11 cellular contexts compared by ENCODE assay signal in genomic region chr3:130090681-130091080, GRCh38. TPM values are rescaled to one million over a fixed set of nuclear protein-coding genes. Genes with fewer than 3 reads are reported as not detected.
A peak's percentile ranks its signal among the peaks of the same experiment; 100 is the strongest.
DNase-seq lines count a peak whose midpoint lies in the region; TF ChIP-seq lines count a peak whose summit lies in the region.
"Not testable (repeated sequence)": the region's sequence is repeated elsewhere in the genome, so short reads cannot be mapped to it uniquely, and the experiment has no call there.
"Had no signal": no experiment of that assay in that cellular context is flagged by ENCODE, and none has a peak within 500 bp of the region (broad histone marks: within the 10 kb centered on the region; RNA-seq: fewer than 3 reads in every experiment).

No MANE protein-coding gene starts in this region.

- not testable (repeated sequence) for H2AFZ ChIP-seq in GM23248; Karpas-422 (ENCODE audit: low read length)

- H3K36me3 ChIP-seq in GM23248 (ENCODE audit: low read depth); Karpas-422 (ENCODE audit: insufficient read depth, low read length); WERI-Rb-1: not testable (repeated sequence)

- H3K9me2 ChIP-seq in GM23248 (ENCODE audit: insufficient read depth); Karpas-422 (replicated peaks; ENCODE audit: insufficient read depth, low read length): not testable (repeated sequence)

- H3F3A ChIP-seq in GM23248 (ENCODE audit: insufficient read depth) = not testable (repeated sequence)

- not testable (repeated sequence) for H3K79me2 ChIP-seq in GM23248 (ENCODE audit: insufficient read depth); Karpas-422 (ENCODE audit: low read length)

- in situ Hi-C loops in GM23248 (cut with MboI) = loop anchor here (5.0 to 25.0 kb wide), 2 partner anchors 143 to 453 kb away; no protein-coding TSS in a partner anchor

- H3K4me2 ChIP-seq in GM23248 (ENCODE audit: unreplicated experiment); Karpas-422 (ENCODE audit: low read depth, low read length, poor library complexity, severe bottlenecking): not testable (repeated sequence)

- not testable (repeated sequence) for H3K27ac ChIP-seq in 22Rv1; GM23248; Karpas-422 (ENCODE audit: low read length); WERI-Rb-1

- peak; percentile 18 for DNase-seq in GM23248
- DNase-seq in Karpas-422 = peak; percentile 57
- DNase-seq in OCI-M1 (lab: John Stamatoyannopoulos, UW) = peak; percentile 40
- not testable (repeated sequence) for DNase-seq in WERI-Rb-1
- DNase-seq in dermis blood vessel endothelial cell = peak; percentile 19
- DNase-seq in left kidney (ENCODE audit: low read depth, low spot score) = peak; percentile 14

- 67 to 73% methylated on average over 3 of the region's 3 CpGs for WGBS in GM23248 (ENCODE audit: low coverage in 1 of 2, low lambda C conversion rate in 2 of 2, missing lambda C conversion rate in 2 of 2), 2 experiments

- not testable (repeated sequence) for H3K9ac ChIP-seq in GM23248; Karpas-422 (ENCODE audit: low read length)

- H3K4me3 ChIP-seq in GM23248; Karpas-422 (ENCODE audit: low read length); WERI-Rb-1 (ENCODE audit: low read depth, low read length): not testable (repeated sequence)

- not testable (repeated sequence) for H3K27me3 ChIP-seq in GM23248 (replicated peaks; ENCODE audit: insufficient read depth); Karpas-422 (ENCODE audit: low read length); WERI-Rb-1 (ENCODE audit: insufficient read depth, low read depth, severe bottlenecking)

- not testable (repeated sequence) for H3K4me1 ChIP-seq in GM23248 (ENCODE audit: insufficient read depth)
- peaks cover 10% of the 10 kb centered on the region for H3K4me1 ChIP-seq in Karpas-422 (ENCODE audit: low read length)

- not testable (repeated sequence) for H4K20me1 ChIP-seq in GM23248 (ENCODE audit: insufficient read depth); Karpas-422 (ENCODE audit: insufficient read depth, low read depth, low read length)

- TF ChIP-seq CTCF in 22Rv1 (IDR thresholded peaks at IDR 0.05) (peak; percentile 10; the same call in 1 of the 2 replicates), WERI-Rb-1 (IDR thresholded peaks at IDR 0.05; ENCODE audit: low read depth, low read length) (0 out of 2 replicates have a peak, but pooled peaks have one; percentile 3)

- H3K9me3 ChIP-seq in GM23248 (ENCODE audit: low read depth); Karpas-422 (ENCODE audit: low read length); WERI-Rb-1 (ENCODE audit: severe bottlenecking): not testable (repeated sequence)

RNA-seq across cellular contexts. Expression of gene ALG1L2, which starts 9.1 kb away (rescaled TPM):
- not detected in 2 replicates for total RNA-seq in GM23248 (2014; rRNA removed; shearing (Covaris generic))
- 0.49 and 0.63 TPM in 2 replicates for polyA plus RNA-seq in GM23248 (2016; fragmentation: Nextera tagmentation; extraction: Ambion mirVana)
- not detected in 2 replicates for total RNA-seq in Karpas-422 (2014; rRNA removed; shearing (Covaris generic); ENCODE audit: low replicate concordance)
- total RNA-seq in dermis blood vessel endothelial cell = not detected in 2 replicates
- total RNA-seq: Daoy, GM23338, HT-29, IMR-90 had no signal
- polyA plus RNA-seq: IMR-90 had no signal
